ENCODE assay signal across 8 cellular contexts in the genomic region with DNA sequence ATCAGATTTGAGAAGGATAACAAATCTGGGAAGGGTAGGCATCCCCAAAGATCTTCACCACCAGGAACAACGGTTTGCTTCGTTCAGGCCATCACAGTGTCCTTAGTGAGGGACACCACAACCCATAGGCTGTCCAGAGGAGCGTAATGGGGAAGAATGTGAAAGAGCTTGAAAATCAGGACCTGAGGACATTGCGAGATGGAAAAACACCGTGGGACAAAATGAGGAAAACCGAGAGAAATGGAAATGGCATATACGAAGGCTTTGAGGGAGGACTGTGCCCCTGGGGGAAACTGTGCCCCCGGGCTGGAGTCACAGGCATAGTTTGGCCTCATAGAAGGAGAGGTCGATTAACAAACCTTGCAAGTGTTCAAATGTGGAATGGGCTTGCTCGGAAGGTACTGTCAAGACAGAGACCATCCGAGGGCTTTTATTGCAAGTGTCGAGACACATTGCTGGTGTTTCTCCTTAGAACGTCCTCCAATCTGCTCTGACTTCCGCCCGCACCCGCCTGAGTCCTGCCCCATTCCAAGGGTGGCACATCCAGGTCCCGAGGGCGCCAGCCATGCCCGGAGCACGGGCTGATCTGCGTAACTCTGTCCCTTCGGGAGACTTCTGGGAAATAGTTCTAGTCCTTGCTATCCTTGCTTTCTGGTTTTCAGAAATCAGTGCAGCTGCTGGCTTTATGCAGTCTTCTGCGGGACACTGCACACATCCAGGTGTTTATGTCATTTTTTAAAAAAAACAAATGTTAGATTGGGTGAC. TPM values are rescaled to one million over a fixed set of nuclear protein-coding genes. Genes with fewer than 3 reads are reported as not detected.
DNase-seq lines count a peak whose midpoint lies in the region; ATAC-seq, FAIRE-seq and TF ChIP-seq lines count a peak whose summit lies in the region.

No MANE protein-coding gene starts in this region.

- H3K27ac ChIP-seq in K562 (ENCODE audit: extremely low read depth, low read depth, low read length): no peak overlapping the region
- peak overlapping the region; percentile 94 to 99 (median 96) for H3K27ac ChIP-seq in gastrocnemius medialis

- CTCF ChIA-PET in K562 (lab: Yijun Ruan, JAX; ENCODE audit: low intra/inter-chr PET ratio): no interaction called here

- in situ Hi-C loops in ACHN (cut with HindIII; ENCODE audit: low pct_ligation_motif_present, low pct_unique_long_range_greater_than_20kb, low sequenced_read_pairs) (no loop called here), K562 (cut with MboI) (no loop called here), gastrocnemius medialis (cut with MboI; ENCODE audit: low sequenced_read_pairs in 4 of 4) (no loop called here)

- H3K9me1 ChIP-seq in K562 (ENCODE audit: control insufficient read depth, insufficient read depth, low read length): no peaks in the 10 kb centered on the region

- no peak for TF ChIP-seq POLR2A in K562 (conservative IDR thresholded peaks at IDR 0.05)
- no peak for TF ChIP-seq POLR2A in gastrocnemius medialis (IDR thresholded peaks at IDR 0.05)

- TSS peak; percentile 80 for BruUV-seq in K562 (replicated peaks; lab: Mats Ljungman, UMichigan)

- H3K79me2 ChIP-seq in K562 (ENCODE audit: control insufficient read depth, insufficient read depth, low read length): peaks cover 33% of the 10 kb centered on the region

- TF ChIP-seq RAD21 in K562 (CRISPR knock-in tag; conservative IDR thresholded peaks at IDR 0.05 in 1 of 2, IDR thresholded peaks at IDR 0.05 in 1 of 2): no peak

- peak; percentile 66 for FAIRE-seq in K562 (lab: Jason Lieb, UNC)

- H3K9ac ChIP-seq in K562 (ENCODE audit: insufficient read depth in 1 of 2, low read depth in 2 of 2, low read length in 2 of 2): peak overlapping the region; percentile 43 to 89; a peak in 3 of 4 replicates

- intact Hi-C loops in K562 (cut with micrococcal nuclease) (loop anchor here (5.0 kb wide), 1 partner anchor 117 kb away; a partner anchor contains a TSS), gastrocnemius medialis (cut with DNase I; ENCODE audit: low total_unique reads) (loop anchor here (5.0 to 10.0 kb wide), 2 partner anchors 47 to 434 kb away; a partner anchor contains a TSS)

- peak overlapping the region; percentile 88 for H2AFZ ChIP-seq in K562 (ENCODE audit: low read depth, low read length)

- peak; percentile 66 for DNase-seq in ACHN
- DNase-seq in SK-N-DZ (ENCODE audit: low spot score): peak; percentile 30
- DNase-seq in K562 (ENCODE audit: extremely low read depth in 1 of 4, low spot score in 3 of 4): peak in 1 of 4 experiments; percentile 10
- peak; percentile 64 to 70 for DNase-seq in gastrocnemius medialis
- DNase-seq in GOT3 (lab: John Stamatoyannopoulos, UW): no peak

- ATAC-seq in GM18517 (IDR thresholded peaks at IDR 0.05; ENCODE audit: unreplicated experiment): peak; percentile 23
- ATAC-seq in HG03432 (IDR thresholded peaks at IDR 0.05; ENCODE audit: unreplicated experiment): peak; percentile 24
- ATAC-seq in K562: peak; percentile 1; the same call in 2 of the 3 replicates
- ATAC-seq in gastrocnemius medialis: peak; percentile 64 to 69

- no peak for TF ChIP-seq EP300 in K562 (IDR thresholded peaks at IDR 0.05; ENCODE audit: low read length)

- H3K27me3 ChIP-seq in K562 (ENCODE audit: control insufficient read depth in 2 of 2, insufficient read depth in 2 of 2, low read length in 2 of 2) (no peaks in the 10 kb centered on the region), gastrocnemius medialis (no peaks in the 10 kb centered on the region)

- no peak for TF ChIP-seq CTCF in K562 (IDR thresholded peaks at IDR 0.05 in 2 of 3, conservative IDR thresholded peaks at IDR 0.05 in 1 of 3; ENCODE audit: insufficient read depth in 2 of 3, low read depth in 1 of 3, low read length in 3 of 3)
- no peak for TF ChIP-seq CTCF in gastrocnemius medialis (IDR thresholded peaks at IDR 0.05 in 4 of 5, conservative IDR thresholded peaks at IDR 0.05 in 1 of 5)

- POLR2A ChIA-PET in K562 (lab: Yijun Ruan, JAX): interaction anchor here (0.7 to 1.1 kb wide), 3 partner anchors 8 to 270 kb away, joined by 4 to 5 read pairs (median 4); no protein-coding TSS in a partner anchor

- H3K9me3 ChIP-seq in K562 (replicated peaks; ENCODE audit: control insufficient read depth, insufficient read depth, low read depth, low read length) (no peaks in the 10 kb centered on the region), gastrocnemius medialis (no peaks in the 10 kb centered on the region)

- 12% methylated on average over 14 of the region's 23 CpGs for WGBS in K562 (ENCODE audit: insufficient coverage, low coverage, missing lambda C conversion rate)

- peak overlapping the region; percentile 87 for H3K4me2 ChIP-seq in K562 (ENCODE audit: insufficient read depth, low read length)

- H3K36me3 ChIP-seq in K562 (ENCODE audit: control insufficient read depth, insufficient read depth, low read length) (no peaks in the 10 kb centered on the region), gastrocnemius medialis (no peaks in the 10 kb centered on the region)

- H3K4me3 ChIP-seq in K562 (peak overlapping the region; percentile 81), iPS-11a (ENCODE audit: low read depth, low read length) (peak overlapping the region; percentile 50), gastrocnemius medialis (peak overlapping the region; percentile 49 to 94 (median 87))

- peaks cover 3 to 6% of the 10 kb centered on the region in 2 experiments; a peak in 2 of 5 replicates for H3K4me1 ChIP-seq in K562 (replicated peaks in 1 of 2; ENCODE audit: control insufficient read depth in 2 of 2, insufficient read depth in 2 of 2, low read length in 2 of 2)
- H3K4me1 ChIP-seq in gastrocnemius medialis: peaks cover 8 to 22% of the 10 kb centered on the region in 2 donors

- H4K20me1 ChIP-seq in K562 (replicated peaks; ENCODE audit: control insufficient read depth, insufficient read depth, low read length): no peaks in the 10 kb centered on the region

TF ChIP-seq in K562, 482 proteins besides CTCF, POLR2A, EP300 and RAD21 (continues in another document):
- TF ChIP-seq HDAC2 (IDR thresholded peaks at IDR 0.05) (0 out of 2 replicates have a peak, but pooled peaks have one; percentile 22), NCOR1 (IDR thresholded peaks at IDR 0.05) (no peak)

RNA-seq across cellular contexts. Expression of a gene that starts 0.9 kb away (rescaled TPM):
- 10.9 and 11.9 TPM in 2 replicates for polyA plus RNA-seq in SK-N-DZ (2014; cell fraction: cytosol; rRNA removed)
- 6.6 and 7.5 TPM in 2 replicates for polyA plus RNA-seq in SK-N-DZ (2014; cell fraction: nucleus; rRNA removed)
- 8.2 and 27.6 TPM in 2 replicates for total RNA-seq in K562 (2011; cell fraction: chromatin; rRNA removed; ENCODE audit: low replicate concordance)
- total RNA-seq in K562 (2011; cell fraction: nucleolus; rRNA removed): 7.5 and 7.9 TPM in 2 replicates
- 13.1 and 17.5 TPM in 2 replicates for total RNA-seq in K562 (2011; cell fraction: nucleoplasm; rRNA removed)
- total RNA-seq in K562 (2014; rRNA removed) (5.3 and 6.4 TPM in 2 replicates), K562 (2014; rRNA removed; fragmentation: Illumina TruSeq; extraction: Trizol) (7.2 and 8.6 TPM in 2 replicates), K562 (2015; rRNA removed; fragmentation: Illumina TruSeq; extraction: Trizol) (8.3 and 8.9 TPM in 2 replicates), K562 (2021) (8.3 and 9.9 TPM in 2 replicates), gastrocnemius medialis (10 to 100 TPM; 15.5 to 24.1 (median 18.5) TPM)
- polyA plus RNA-seq in K562 (2011; rRNA removed) (7.3 and 8.6 TPM in 2 replicates), K562 (2014; fragmentation: Illumina TruSeq; extraction: Trizol) (7.6 and 9.0 TPM in 2 replicates), K562 (2014; fragmentation: Nextera tagmentation; extraction: Ambion mirVana) (1 to 10 TPM; 4.1 to 4.4 TPM), K562 (2014; rRNA removed) (4.1 and 6.3 TPM in 2 replicates)
- polyA plus RNA-seq in K562 (2011; cell fraction: cytosol; rRNA removed): 1.2 and 3.9 TPM in 2 replicates
- polyA plus RNA-seq in K562 (2011; cell fraction: nucleus; rRNA removed): 2.7 and 4.2 TPM in 2 replicates
- polyA plus RNA-seq in K562 (2012): 7.3 and 8.2 TPM in 2 replicates
- 17.4 and 21.9 TPM in 2 replicates for polyA minus RNA-seq in K562 (2011; rRNA and poly(A)+ RNA removed)
- 7.0 TPM in 2 replicates for polyA minus RNA-seq in K562 (2011; cell fraction: cytosol; rRNA and poly(A)+ RNA removed)
- polyA minus RNA-seq in K562 (2011; cell fraction: nucleus; rRNA and poly(A)+ RNA removed): 5.7 and 9.6 TPM in 2 replicates

RNA-seq across cellular contexts. Expression of a gene that starts 51.1 kb away (rescaled TPM):
- polyA plus RNA-seq in SK-N-DZ (2014; cell fraction: cytosol; rRNA removed): not detected in 2 replicates
- polyA plus RNA-seq in SK-N-DZ (2014; cell fraction: nucleus; rRNA removed): 0.77 TPM in 1 of 2 replicates, not detected in the other
- total RNA-seq in K562 (2011; cell fraction: chromatin; rRNA removed; ENCODE audit: low replicate concordance): not detected in 2 replicates
- not detected in 2 replicates for total RNA-seq in K562 (2011; cell fraction: nucleolus; rRNA removed)
- total RNA-seq in K562 (2011; cell fraction: nucleoplasm; rRNA removed): not detected in 2 replicates
- not detected in 2 replicates for total RNA-seq in K562 (2014; rRNA removed)
- total RNA-seq in K562 (2014; rRNA removed; fragmentation: Illumina TruSeq; extraction: Trizol): not detected in 2 replicates
- total RNA-seq in K562 (2015; rRNA removed; fragmentation: Illumina TruSeq; extraction: Trizol): not detected in 2 replicates
- total RNA-seq in K562 (2021): not detected in 2 replicates
- polyA plus RNA-seq in K562 (2011; rRNA removed): not detected in 2 replicates
- not detected in 2 replicates for polyA plus RNA-seq in K562 (2011; cell fraction: cytosol; rRNA removed)
- not detected in 2 replicates for polyA plus RNA-seq in K562 (2011; cell fraction: nucleus; rRNA removed)
- 0.14 TPM in 1 of 2 replicates, not detected in the other for polyA plus RNA-seq in K562 (2012)
- 0.19 and 0.50 TPM in 2 replicates for polyA plus RNA-seq in K562 (2014; fragmentation: Illumina TruSeq; extraction: Trizol)
- polyA plus RNA-seq in K562 (2014; fragmentation: Nextera tagmentation; extraction: Ambion mirVana): not detected
- not detected in 2 replicates for polyA plus RNA-seq in K562 (2014; rRNA removed)
- polyA minus RNA-seq in K562 (2011; rRNA and poly(A)+ RNA removed): not detected in 2 replicates
- not detected in 2 replicates for polyA minus RNA-seq in K562 (2011; cell fraction: cytosol; rRNA and poly(A)+ RNA removed)
- polyA minus RNA-seq in K562 (2011; cell fraction: nucleus; rRNA and poly(A)+ RNA removed): not detected in 2 replicates
- not detected for total RNA-seq in gastrocnemius medialis

Comparison
In these comparisons a context has a peak if more than half of its experiments do, and no peak if none do; other contexts are left out.
1. ATAC-seq: peak in every context shown above with its lines; median percentile 66 in gastrocnemius medialis; 24 in HG03432; 23 in GM18517; 1 in K562.